ENCODE assay signal across 9 cellular contexts in genomic region chr2:157056200-157056676, GRCh38.
A peak's percentile ranks its signal among the peaks of the same experiment; 100 is the strongest.
DNase-seq lines count a peak whose midpoint lies in the region; ATAC-seq, FAIRE-seq and TF ChIP-seq lines count a peak whose summit lies in the region.
"Had no signal": no experiment of that assay in that cellular context is flagged by ENCODE, and none has a peak within 500 bp of the region (broad histone marks: within the 10 kb centered on the region; RNA-seq: fewer than 3 reads in every experiment).

No MANE protein-coding gene starts in this region.

- FAIRE-seq in HepG2 (lab: Jason Lieb, UNC) = no peak

- no peak overlapping the region for H3K27ac ChIP-seq in HepG2 (ENCODE audit: extremely low read length, insufficient read depth, low read length)

- TF ChIP-seq EP300 in HepG2 (IDR thresholded peaks at IDR 0.05; ENCODE audit: low read depth in 2 of 2, low read length in 2 of 2) (peak in 1 of 2 experiments; percentile 40; a peak in 1 of 4 replicates), HepG2 (CRISPR knock-in tag; IDR thresholded peaks at IDR 0.05; ENCODE audit: borderline replicate concordance) (no peak)

- TF ChIP-seq RAD21 in HepG2 (CRISPR knock-in tag; IDR thresholded peaks at IDR 0.05) = no peak

- WGBS in HepG2 (ENCODE audit: low lambda C conversion rate) = 3% methylated on average over 1 of the region's 1 CpG

- H3K4me2 ChIP-seq in HepG2 (ENCODE audit: low read depth, low read length) = no peak overlapping the region

- no peaks in the 10 kb centered on the region for H3K27me3 ChIP-seq in HepG2 (ENCODE audit: control insufficient read depth in 1 of 2, insufficient read depth in 2 of 2, low read length in 2 of 2)

- TF ChIP-seq POLR2A in HepG2 (IDR thresholded peaks at IDR 0.05; ENCODE audit: insufficient read depth in 1 of 2, low read depth in 2 of 2, low read length in 2 of 2) = no peak

- no peak overlapping the region for H3K9ac ChIP-seq in HepG2 (ENCODE audit: insufficient read depth, low read depth, low read length)

- ATAC-seq in HepG2 (no peak), HG02840 (IDR thresholded peaks at IDR 0.05; ENCODE audit: low FRiP score, unreplicated experiment) (no peak)

- no peaks in the 10 kb centered on the region for H3K36me3 ChIP-seq in HepG2 (replicated peaks in 1 of 2; ENCODE audit: control insufficient read depth in 1 of 2, insufficient read depth in 2 of 2, low read length in 2 of 2)

- no peaks in the 10 kb centered on the region for H3K79me2 ChIP-seq in HepG2 (ENCODE audit: insufficient read depth, low read length)

- H3K4me1 ChIP-seq in HepG2 (ENCODE audit: insufficient read depth, low read length) = peaks cover 13% of the 10 kb centered on the region

- in situ Hi-C loops in astrocyte of the spinal cord (cut with HindIII; ENCODE audit: low sequenced_read_pairs) (no loop called here), HepG2 (cut with HindIII; ENCODE audit: extremely low pct_ligation_motif_present, low pct_unique_long_range_greater_than_20kb) (loop anchor here (10.0 kb wide), 1 partner anchor 711 kb away; no protein-coding TSS in a partner anchor)

- POLR2A ChIA-PET in HepG2 (lab: Yijun Ruan, JAX) = no interaction called here

- CTCF ChIA-PET in HepG2 (lab: Yijun Ruan, JAX; ENCODE audit: low intra/inter-chr PET ratio, low total read pairs) = no interaction called here

- DNase-seq in AG08396 (ENCODE audit: low spot score) = peak; percentile 30
- DNase-seq in HS-5 (ENCODE audit: low read depth) = peak; percentile 39
- peak; percentile 89 for DNase-seq in astrocyte of the spinal cord (ENCODE audit: low read depth, low spot score)
- peak; percentile 69 for DNase-seq in HepG2 (ENCODE audit: low spot score)
- no peak for DNase-seq in NCI-H345 treated with DMSO at 0.1 percent for 48 hours (lab: John Stamatoyannopoulos, UW; ENCODE audit: unreplicated experiment)
- DNase-seq in GF-D8 (lab: John Stamatoyannopoulos, UW) = no peak
- no peak for DNase-seq in KG1 (lab: John Stamatoyannopoulos, UW)
- DNase-seq: CD8-positive, alpha-beta memory T cell had no signal

- no peak overlapping the region for H3K4me3 ChIP-seq in astrocyte of the spinal cord (ENCODE audit: low read depth, low read length)
- no peak overlapping the region for H3K4me3 ChIP-seq in HepG2 (replicated peaks in 1 of 3; ENCODE audit: insufficient read depth in 1 of 3, low read depth in 2 of 3, low read length in 3 of 3)

- intact Hi-C loops in HepG2 (cut with micrococcal nuclease; ENCODE audit: unreplicated experiment) = loop anchor here (5.0 to 10.0 kb wide), 3 partner anchors 221 to 721 kb away; partner anchors contain the start of gene NR4A2

- BruUV-seq in HepG2 (replicated peaks; lab: Mats Ljungman, UMichigan) = no TSS peak

- no peak for TF ChIP-seq CTCF in astrocyte of the spinal cord (IDR thresholded peaks at IDR 0.05; ENCODE audit: low read depth, low read length)
- no peak for TF ChIP-seq CTCF in HepG2 (CRISPR knock-in tag; IDR thresholded peaks at IDR 0.05)

- no peaks in the 10 kb centered on the region for H3K9me3 ChIP-seq in HepG2 (ENCODE audit: low read length)

- H2AFZ ChIP-seq in HepG2 (ENCODE audit: low read length) = no peak overlapping the region

- no peaks in the 10 kb centered on the region; the same call in 1 of the 2 replicates for H4K20me1 ChIP-seq in HepG2 (ENCODE audit: insufficient read depth, low read length)

TF ChIP-seq in HepG2, 621 proteins besides CTCF, POLR2A, EP300 and RAD21:
- TF ChIP-seq, protein P1, sequence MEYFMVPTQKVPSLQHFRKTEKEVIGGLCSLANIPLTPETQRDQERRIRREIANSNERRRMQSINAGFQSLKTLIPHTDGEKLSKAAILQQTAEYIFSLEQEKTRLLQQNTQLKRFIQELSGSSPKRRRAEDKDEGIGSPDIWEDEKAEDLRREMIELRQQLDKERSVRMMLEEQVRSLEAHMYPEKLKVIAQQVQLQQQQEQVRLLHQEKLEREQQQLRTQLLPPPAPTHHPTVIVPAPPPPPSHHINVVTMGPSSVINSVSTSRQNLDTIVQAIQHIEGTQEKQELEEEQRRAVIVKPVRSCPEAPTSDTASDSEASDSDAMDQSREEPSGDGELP (IDR thresholded peaks at IDR 0.05; ENCODE audit: borderline replicate concordance, low read depth) = peak; percentile 39; the same call in 1 of the 2 replicates
- TF ChIP-seq NFIC (IDR thresholded peaks at IDR 0.05; ENCODE audit: low read length) (peak; percentile 24; the same call in 1 of the 2 replicates), DMAP1 (CRISPR knock-in tag; IDR thresholded peaks at IDR 0.05) (no peak), SRSF4 (IDR thresholded peaks at IDR 0.05; ENCODE audit: low read depth, low read length, poor library complexity, severe bottlenecking) (no peak), ZNF274 (CRISPR knock-in tag; IDR thresholded peaks at IDR 0.05) (no peak), ZMYM3 (CRISPR knock-in tag; IDR thresholded peaks at IDR 0.05) (no peak), MTA1 (CRISPR knock-in tag; IDR thresholded peaks at IDR 0.05; ENCODE audit: borderline replicate concordance) (no peak), CHCHD3 (CRISPR knock-in tag; IDR thresholded peaks at IDR 0.05) (no peak), HMG20A (CRISPR knock-in tag; IDR thresholded peaks at IDR 0.05; ENCODE audit: borderline replicate concordance) (no peak), CCDC6 (CRISPR knock-in tag; IDR thresholded peaks at IDR 0.05) (no peak), ZFP90 (CRISPR knock-in tag; IDR thresholded peaks at IDR 0.05; ENCODE audit: borderline replicate concordance) (no peak)
- TF ChIP-seq, protein P2, sequence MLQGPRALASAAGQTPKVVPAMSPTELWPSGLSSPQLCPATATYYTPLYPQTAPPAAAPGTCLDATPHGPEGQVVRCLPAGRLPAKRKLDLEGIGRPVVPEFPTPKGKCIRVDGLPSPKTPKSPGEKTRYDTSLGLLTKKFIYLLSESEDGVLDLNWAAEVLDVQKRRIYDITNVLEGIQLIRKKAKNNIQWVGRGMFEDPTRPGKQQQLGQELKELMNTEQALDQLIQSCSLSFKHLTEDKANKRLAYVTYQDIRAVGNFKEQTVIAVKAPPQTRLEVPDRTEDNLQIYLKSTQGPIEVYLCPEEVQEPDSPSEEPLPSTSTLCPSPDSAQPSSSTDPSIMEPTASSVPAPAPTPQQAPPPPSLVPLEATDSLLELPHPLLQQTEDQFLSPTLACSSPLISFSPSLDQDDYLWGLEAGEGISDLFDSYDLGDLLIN (CRISPR knock-in tag; IDR thresholded peaks at IDR 0.05; ENCODE audit: borderline replicate concordance) = no peak

Comparison
In these comparisons a context has a peak if more than half of its experiments do, and no peak if none do; other contexts are left out.
1. DNase-seq: peak in AG08396 (single experiment), HS-5 (single experiment), astrocyte of the spinal cord (single experiment) and HepG2 (single experiment); none in NCI-H345 treated with DMSO at 0.1 percent for 48 hours (single experiment), GF-D8 (single experiment) and KG1 (single experiment).